ENCODE assay signal across 8 cellular contexts in the genomic region with DNA sequence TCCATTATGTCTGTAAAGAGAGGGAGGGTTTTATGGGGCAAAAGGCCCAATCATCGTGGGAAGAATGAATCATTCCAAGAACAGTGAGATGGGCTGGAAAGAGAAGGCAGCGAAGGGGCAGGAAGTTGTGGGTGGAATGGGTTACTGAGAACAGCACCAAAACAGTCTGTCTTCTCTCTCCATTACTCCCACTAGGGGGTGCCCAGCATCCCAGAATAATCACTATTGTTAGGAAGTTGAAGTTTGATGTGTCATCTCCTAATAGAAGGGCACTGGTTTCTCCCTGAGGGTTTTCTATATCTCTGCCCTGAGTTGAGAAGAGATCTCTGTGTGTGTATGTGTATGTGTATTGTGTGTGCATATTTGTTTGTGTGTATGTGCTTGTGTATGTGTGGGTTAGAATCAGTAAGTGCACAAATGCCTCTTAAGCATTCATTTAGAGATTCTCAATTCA.
DNase-seq lines count a peak whose midpoint lies in the region; ATAC-seq and TF ChIP-seq lines count a peak whose summit lies in the region.

No MANE protein-coding gene starts in this region.

- H4K20me1 ChIP-seq in DOHH2 (ENCODE audit: control insufficient read depth, insufficient read depth, low read depth, low read length): no peaks in the 10 kb centered on the region

- H3K36me3 ChIP-seq in DOHH2 (ENCODE audit: control insufficient read depth, low read length): no peaks in the 10 kb centered on the region

- H3K79me2 ChIP-seq in DOHH2 (ENCODE audit: control insufficient read depth, low read length): no peaks in the 10 kb centered on the region

- H3K4me1 ChIP-seq in DOHH2 (ENCODE audit: control insufficient read depth, low read length): peaks cover 10% of the 10 kb centered on the region

- TF ChIP-seq CTCF in DOHH2 (IDR thresholded peaks at IDR 0.05; ENCODE audit: low read depth, low read length, poor library complexity, severe bottlenecking): peak; percentile 70
- peak; percentile 77 for TF ChIP-seq CTCF in astrocyte of the cerebellum (IDR thresholded peaks at IDR 0.05; ENCODE audit: low read depth, low read length, missing control alignments)

- no peak overlapping the region for H3K27ac ChIP-seq in DOHH2 (ENCODE audit: low read depth, low read length)

- in situ Hi-C loops in astrocyte of the cerebellum (cut with HindIII; ENCODE audit: low sequenced_read_pairs): no loop called here

- H3K9me2 ChIP-seq in DOHH2 (replicated peaks; ENCODE audit: control insufficient read depth, low read length): no peaks in the 10 kb centered on the region

- no peaks in the 10 kb centered on the region for H3F3A ChIP-seq in DOHH2 (ENCODE audit: control insufficient read depth, insufficient read depth)

- no peaks in the 10 kb centered on the region for H3K27me3 ChIP-seq in DOHH2 (ENCODE audit: control insufficient read depth, low read length)

- DNase-seq in RPMI7951 (ENCODE audit: low read depth) (peak; percentile 97), astrocyte of the cerebellum (ENCODE audit: low read depth) (peak; percentile 93), islet precursor cell (peak; percentile 88)
- peak; percentile 73 to 83 for DNase-seq in stimulated activated CD4-positive, alpha-beta T cell treated with anti-CD3 and anti-CD28 coated beads, Interleukin-2, amount 100 ng/mL, for 24 hours
- no peak for DNase-seq in effector CD4-positive, alpha-beta T cell

- H3K9me3 ChIP-seq in DOHH2 (ENCODE audit: control insufficient read depth, insufficient read depth, low read length): no peaks in the 10 kb centered on the region

- ATAC-seq in GM19438 (IDR thresholded peaks at IDR 0.05; ENCODE audit: low read depth, unreplicated experiment) (peak; percentile 71), HG03460 (IDR thresholded peaks at IDR 0.05; ENCODE audit: unreplicated experiment) (peak; percentile 83)

- H3K4me3 ChIP-seq in DOHH2 (ENCODE audit: low read length) (no peak overlapping the region), astrocyte of the cerebellum (ENCODE audit: low read depth, low read length) (no peak overlapping the region)

- H3K4me2 ChIP-seq in DOHH2 (ENCODE audit: low read length): peak overlapping the region; percentile 10; the same call in 1 of the 2 replicates
